In the genomic region with DNA sequence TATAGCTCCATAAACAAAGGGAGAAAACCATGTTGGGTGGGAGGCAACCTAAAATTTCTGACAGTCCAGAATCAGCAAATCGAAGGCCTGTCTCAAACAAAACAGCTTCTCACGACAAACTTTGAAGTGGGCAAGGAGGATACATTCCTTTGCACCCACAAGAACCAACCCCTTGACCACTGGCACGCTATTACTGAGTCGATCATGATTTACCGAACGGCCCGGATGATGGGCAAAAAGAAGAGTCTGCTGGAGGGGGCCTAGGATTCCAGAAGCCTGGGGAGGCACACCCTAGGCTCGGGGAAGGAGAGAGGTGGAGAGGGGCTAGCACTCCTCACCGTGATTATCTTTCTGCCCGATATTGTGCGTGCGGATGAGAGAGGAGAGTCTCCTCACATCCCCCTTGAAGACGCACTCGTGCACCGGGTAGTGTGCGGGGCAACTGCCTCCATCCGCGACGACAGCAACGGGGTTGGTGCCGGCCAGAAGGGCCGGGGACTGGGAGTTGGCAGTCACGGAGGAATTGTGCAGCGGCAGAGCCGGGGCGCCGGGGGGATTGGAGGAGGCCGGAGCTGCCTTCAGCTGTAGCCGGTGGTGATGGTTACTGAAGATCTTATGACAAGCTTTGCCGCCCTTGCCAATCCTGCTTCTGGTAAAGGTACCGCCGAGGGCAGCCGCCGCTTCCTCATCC, we compare ENCODE assay signal across 8 cellular contexts. TPM values are rescaled to one million over a fixed set of nuclear protein-coding genes. Genes with fewer than 3 reads are reported as not detected.
DNase-seq lines count a peak whose midpoint lies in the region; ATAC-seq, FAIRE-seq and TF ChIP-seq lines count a peak whose summit lies in the region.

No MANE protein-coding gene starts in this region.

- intact Hi-C loops in activated T-helper 1 cell treated with anti-CD3 and anti-CD28 coated beads, Interleukin-12 subunit alpha, Interleukin-12 subunit beta, Interleukin-2, Interleukin-4 antibody, amounts not matched to agents 30 ng/mL and 10 ng/mL and 1 ng/mL, durations not matched to agents 14 hours and 24 hours and 36 hours (cut with micrococcal nuclease): loop anchor here (1.0 to 5.0 kb wide), 5 partner anchors 58 to 728 kb away; a partner anchor contains a TSS
- intact Hi-C loops in pancreas (cut with DNase I): no loop called here

- peaks cover 17% of the 10 kb centered on the region for H3K36me3 Mint-ChIP-seq in activated T-helper 1 cell treated with anti-CD3 and anti-CD28 coated beads, Interleukin-12 subunit alpha, Interleukin-12 subunit beta, Interleukin-2, Interleukin-4 antibody, amounts not matched to agents 30 ng/mL and 10 ng/mL and 1 ng/mL, durations not matched to agents 14 hours and 24 hours and 36 hours (ENCODE audit: low read depth)

- H3K27ac Mint-ChIP-seq in activated T-helper 1 cell treated with anti-CD3 and anti-CD28 coated beads, Interleukin-12 subunit alpha, Interleukin-12 subunit beta, Interleukin-2, Interleukin-4 antibody, amounts not matched to agents 30 ng/mL and 10 ng/mL and 1 ng/mL, durations not matched to agents 14 hours and 24 hours and 36 hours: peak overlapping the region; percentile 95

- peaks cover 33% of the 10 kb centered on the region for H3K4me1 Mint-ChIP-seq in activated T-helper 1 cell treated with anti-CD3 and anti-CD28 coated beads, Interleukin-12 subunit alpha, Interleukin-12 subunit beta, Interleukin-2, Interleukin-4 antibody, amounts not matched to agents 30 ng/mL and 10 ng/mL and 1 ng/mL, durations not matched to agents 14 hours and 24 hours and 36 hours (ENCODE audit: low read depth)

- no peak for FAIRE-seq in pancreas (lab: Jason Lieb, UNC)

- DNase-seq in activated T-cell treated with anti-CD3 and anti-CD28 coated beads for 48 hours (ENCODE audit: low read depth): peak; percentile 31
- DNase-seq in activated T-cell treated with anti-CD3 and anti-CD28 coated beads for 4 hours: no peak
- DNase-seq in NB4 (ENCODE audit: low read depth): peak; percentile 58
- DNase-seq in activated T-helper 1 cell treated with anti-CD3 and anti-CD28 coated beads, Interleukin-12 subunit alpha, Interleukin-12 subunit beta, Interleukin-2, Interleukin-4 antibody, amounts not matched to agents 30 ng/mL and 10 ng/mL and 1 ng/mL, durations not matched to agents 14 hours and 24 hours and 36 hours (ENCODE audit: low spot score): peak; percentile 26
- peak; percentile 52 for DNase-seq in germinal center (ENCODE audit: low spot score)
- peak in 1 of 6 donors; percentile 80 for DNase-seq in pancreas
- DNase-seq in cortex of kidney (lab: John Stamatoyannopoulos, UW): no peak

- 0 to 1% methylated on average over 28 to 34 of the region's 34 CpGs for WGBS in pancreas, 2 donors

- H3K4me1 ChIP-seq in pancreas: peaks cover 16 to 33% (median 20%) of the 10 kb centered on the region in 3 donors

- H3K4me3 ChIP-seq in NB4 (ENCODE audit: low read depth, low read length) (peak overlapping the region; percentile 84), pancreas (peak overlapping the region; percentile 48 to 92 (median 82))

- H3K4me3 Mint-ChIP-seq in activated T-helper 1 cell treated with anti-CD3 and anti-CD28 coated beads, Interleukin-12 subunit alpha, Interleukin-12 subunit beta, Interleukin-2, Interleukin-4 antibody, amounts not matched to agents 30 ng/mL and 10 ng/mL and 1 ng/mL, durations not matched to agents 14 hours and 24 hours and 36 hours: peak overlapping the region; percentile 89

- peak overlapping the region; percentile 81 to 89 (median 87) for H3K27ac ChIP-seq in pancreas

- no peaks in the 10 kb centered on the region for H3K9me3 ChIP-seq in pancreas

- no peaks in the 10 kb centered on the region for H3K27me3 Mint-ChIP-seq in activated T-helper 1 cell treated with anti-CD3 and anti-CD28 coated beads, Interleukin-12 subunit alpha, Interleukin-12 subunit beta, Interleukin-2, Interleukin-4 antibody, amounts not matched to agents 30 ng/mL and 10 ng/mL and 1 ng/mL, durations not matched to agents 14 hours and 24 hours and 36 hours (ENCODE audit: insufficient read depth)

- H3K36me3 ChIP-seq in pancreas: no peaks in the 10 kb centered on the region

- H3K9me3 Mint-ChIP-seq in activated T-helper 1 cell treated with anti-CD3 and anti-CD28 coated beads, Interleukin-12 subunit alpha, Interleukin-12 subunit beta, Interleukin-2, Interleukin-4 antibody, amounts not matched to agents 30 ng/mL and 10 ng/mL and 1 ng/mL, durations not matched to agents 14 hours and 24 hours and 36 hours: no peaks in the 10 kb centered on the region

- ATAC-seq in HG02588 (IDR thresholded peaks at IDR 0.05; ENCODE audit: unreplicated experiment) (peak; percentile 6), pancreas (peak; percentile 33 to 66 (median 62))

- no peak for TF ChIP-seq CTCF in NB4 (IDR thresholded peaks at IDR 0.05; ENCODE audit: low read depth, low read length)
- no peak for TF ChIP-seq CTCF in pancreas (IDR thresholded peaks at IDR 0.05)

- TF ChIP-seq POLR2A in NB4 (IDR thresholded peaks at IDR 0.05; ENCODE audit: extremely low read depth, insufficient read length): no peak

- no peaks in the 10 kb centered on the region for H3K27me3 ChIP-seq in pancreas

RNA-seq across cellular contexts. Expression of a gene that starts 0.7 kb away (rescaled TPM):
- total RNA-seq in activated T-helper 1 cell treated with anti-CD3 and anti-CD28 coated beads, Interleukin-12 subunit alpha, Interleukin-12 subunit beta, Interleukin-2, Interleukin-4 antibody, amounts not matched to agents 30 ng/mL and 10 ng/mL and 1 ng/mL, durations not matched to agents 14 hours and 24 hours and 36 hours: 25.5 and 26.5 TPM in 2 replicates
- total RNA-seq in pancreas: 10 to 100 TPM in 2 of 6 donors, 1 to 10 TPM in 4; 6.5 to 13.0 (median 8.7) TPM
- 1 to 10 TPM; 4.6 to 7.6 TPM for polyA plus RNA-seq in pancreas

RNA-seq across cellular contexts. Expression of a gene that starts 57.3 kb away (rescaled TPM):
- 13.3 and 13.7 TPM in 2 replicates for total RNA-seq in activated T-helper 1 cell treated with anti-CD3 and anti-CD28 coated beads, Interleukin-12 subunit alpha, Interleukin-12 subunit beta, Interleukin-2, Interleukin-4 antibody, amounts not matched to agents 30 ng/mL and 10 ng/mL and 1 ng/mL, durations not matched to agents 14 hours and 24 hours and 36 hours
- 10 to 100 TPM in 1 of 6 donors, 1 to 10 TPM in 5; 3.3 to 39.7 (median 5.4) TPM for total RNA-seq in pancreas
- polyA plus RNA-seq in pancreas: 1 to 10 TPM; 4.1 to 4.8 TPM

Comparison
In these comparisons a context has a peak if more than half of its experiments do, and no peak if none do; other contexts are left out.
1. DNase-seq: peak in activated T-cell treated with anti-CD3 and anti-CD28 coated beads for 48 hours (single experiment), NB4 (single experiment), activated T-helper 1 cell treated with anti-CD3 and anti-CD28 coated beads, Interleukin-12 subunit alpha, Interleukin-12 subunit beta, Interleukin-2, Interleukin-4 antibody, amounts not matched to agents 30 ng/mL and 10 ng/mL and 1 ng/mL, durations not matched to agents 14 hours and 24 hours and 36 hours (single experiment) and germinal center (single experiment); none in activated T-cell treated with anti-CD3 and anti-CD28 coated beads for 4 hours (single experiment) and cortex of kidney (single experiment).